8 cellular contexts compared by ENCODE assay signal in genomic region chr12:54159140-54159539, GRCh38. TPM values are rescaled to one million over a fixed set of nuclear protein-coding genes. Genes with fewer than 3 reads are reported as not detected.
A peak's percentile ranks its signal among the peaks of the same experiment; 100 is the strongest.
DNase-seq lines count a peak whose midpoint lies in the region; ATAC-seq and TF ChIP-seq lines count a peak whose summit lies in the region.

No MANE protein-coding gene starts in this region.

- POLR2A ChIA-PET in PC-3 (lab: Charles Lee; ENCODE audit: unreplicated experiment), result no interaction called here

- ATAC-seq in DND-41 (ENCODE audit: insufficient read depth, low read depth) (peak; percentile 44; the same call in 2 of the 3 replicates), HG03108 (IDR thresholded peaks at IDR 0.05; ENCODE audit: unreplicated experiment) (no peak), PC-3 (no peak)

- no peak overlapping the region for H3K9ac ChIP-seq in DND-41 (ENCODE audit: low read depth, low read length)
- no peak overlapping the region for H3K9ac ChIP-seq in PC-3 (ENCODE audit: low read length)

- H3K27ac ChIP-seq in DND-41 (ENCODE audit: low read length), result no peak overlapping the region
- no peak overlapping the region for H3K27ac ChIP-seq in spleen
- no peak overlapping the region for H3K27ac ChIP-seq in PC-3 (ENCODE audit: low read length)

- DNase-seq in DND-41, result no peak
- DNase-seq in GM19240 (ENCODE audit: insufficient read length, low spot score), result peak; percentile 73
- peak; percentile 51 for DNase-seq in HT1080 (ENCODE audit: low read depth)
- peak; percentile 87 to 92 for DNase-seq in SHP77 (lab: John Stamatoyannopoulos, UW)
- DNase-seq in kidney glomerular epithelial cell (lab: John Stamatoyannopoulos, UW), result peak; percentile 9
- DNase-seq in spleen, result no peak
- no peak for DNase-seq in PC-3

- no peaks in the 10 kb centered on the region for H3K79me2 ChIP-seq in DND-41 (ENCODE audit: insufficient read depth, low read length)
- H3K79me2 ChIP-seq in PC-3 (ENCODE audit: low read length), result no peaks in the 10 kb centered on the region

- H4K20me1 ChIP-seq in DND-41 (ENCODE audit: insufficient read depth, low read length), result no peaks in the 10 kb centered on the region; the same call in 1 of the 2 replicates
- no peaks in the 10 kb centered on the region for H4K20me1 ChIP-seq in PC-3 (ENCODE audit: low read length)

- H3K36me3 ChIP-seq in DND-41 (ENCODE audit: insufficient read depth, low read length), result no peaks in the 10 kb centered on the region
- peaks cover 0 to 33% (median 0%) of the 10 kb centered on the region in 6 donors for H3K36me3 ChIP-seq in spleen
- no peaks in the 10 kb centered on the region for H3K36me3 ChIP-seq in PC-3 (ENCODE audit: low read depth, low read length)

- CTCF ChIA-PET in PC-3 (lab: Charles Lee), result no interaction called here

- H3K4me2 ChIP-seq in DND-41 (ENCODE audit: insufficient read depth, low read length) (no peak overlapping the region), PC-3 (ENCODE audit: low read length) (no peak overlapping the region)

- no peaks in the 10 kb centered on the region for H3K9me2 ChIP-seq in PC-3 (replicated peaks; ENCODE audit: low read length)

- TF ChIP-seq POLR2A in spleen (IDR thresholded peaks at IDR 0.05), result no peak

- no peak for TF ChIP-seq CTCF in DND-41 (IDR thresholded peaks at IDR 0.05; ENCODE audit: borderline replicate concordance, extremely low read depth, low read length, poor library complexity, severe bottlenecking)
- TF ChIP-seq CTCF in spleen (IDR thresholded peaks at IDR 0.05 in 8 of 11, conservative IDR thresholded peaks at IDR 0.05 in 3 of 11), result no peak
- no peak for TF ChIP-seq CTCF in PC-3 (conservative IDR thresholded peaks at IDR 0.05; ENCODE audit: low read depth, low read length)

- H3F3A ChIP-seq in PC-3 (ENCODE audit: low read length, unreplicated experiment), result no peaks in the 10 kb centered on the region

- intact Hi-C loops in spleen (cut with DNase I; ENCODE audit: low total_unique reads) (no loop called here), PC-3 (cut with micrococcal nuclease) (no loop called here)

- BruUV-seq in PC-3 (replicated peaks; lab: Mats Ljungman, UMichigan), result no TSS peak

- H2AFZ ChIP-seq in DND-41 (ENCODE audit: low read depth, low read length) (no peak overlapping the region), PC-3 (ENCODE audit: low read length) (no peak overlapping the region)

- no peak overlapping the region for H3K4me3 ChIP-seq in DND-41 (ENCODE audit: low read depth in 1 of 2, low read length in 2 of 2)
- no peak overlapping the region for H3K4me3 ChIP-seq in spleen
- no peak overlapping the region for H3K4me3 ChIP-seq in PC-3 (ENCODE audit: low read length)

- H3K27me3 ChIP-seq in DND-41 (ENCODE audit: insufficient read depth, low read length, poor library complexity) (peaks cover 5% of the 10 kb centered on the region), spleen (replicated peaks in 1 of 7) (peaks cover 0 to 28% (median 0%) of the 10 kb centered on the region in 7 donors), PC-3 (ENCODE audit: low read length) (no peaks in the 10 kb centered on the region)

- WGBS in spleen, 5 donors, result 11 to 46% (median 28%) methylated on average over 8 to 12 of the region's 12 CpGs

- H3K4me1 ChIP-seq in DND-41 (ENCODE audit: insufficient read depth, low read length) (no peaks in the 10 kb centered on the region), spleen (no peaks in the 10 kb centered on the region), PC-3 (ENCODE audit: insufficient read depth, low read length) (no peaks in the 10 kb centered on the region)

- no peaks in the 10 kb centered on the region for H3K9me3 ChIP-seq in DND-41 (ENCODE audit: insufficient read depth, low read length, severe bottlenecking)
- no peaks in the 10 kb centered on the region for H3K9me3 ChIP-seq in spleen
- no peaks in the 10 kb centered on the region for H3K9me3 ChIP-seq in PC-3 (ENCODE audit: low read length)

RNA-seq across cellular contexts. Expression of gene SMUG1, which starts 29.6 kb away (rescaled TPM):
- total RNA-seq in HT1080 (2014; rRNA removed; shearing (Covaris generic)), result 90.4 and 101 TPM in 2 replicates
- 65.2 and 68.2 TPM in 2 replicates for polyA plus RNA-seq in HT1080 (2015; cell fraction: cytosol; rRNA removed)
- polyA plus RNA-seq in HT1080 (2015; cell fraction: nucleus; rRNA removed), result 87.2 and 103 TPM in 2 replicates
- total RNA-seq in spleen, result 10 to 100 TPM; 20.9 to 36.3 (median 23.1) TPM
- 10 to 100 TPM; 24.0 to 42.2 (median 37.4) TPM for polyA plus RNA-seq in spleen
- total RNA-seq in PC-3 (2014; rRNA removed), result 69.8 and 93.5 TPM in 2 replicates

Comparison
In these comparisons a context has a peak if more than half of its experiments do, and no peak if none do; other contexts are left out.
1. DNase-seq: peak in GM19240 (single experiment), HT1080 (single experiment), SHP77 (2 of 2) and kidney glomerular epithelial cell (single experiment); none in DND-41 (single experiment), spleen (single experiment) and PC-3 (single experiment).